Comparison of ENCODE assay signal across 1 cellular context in genomic region chr2:54609647-54610046, GRCh38.
A peak's percentile ranks its signal among the peaks of the same experiment; 100 is the strongest.
TF ChIP-seq lines count a peak whose summit lies in the region.

No MANE protein-coding gene starts in this region.

TF ChIP-seq in HepG2, 621 proteins besides CTCF, POLR2A, EP300 and RAD21 (continued from another document and continues in another):
- no peak for TF ChIP-seq ZBTB49 (CRISPR knock-in tag; IDR thresholded peaks at IDR 0.05; ENCODE audit: borderline replicate concordance)
- no peak for TF ChIP-seq NR2F1 (CRISPR knock-in tag; IDR thresholded peaks at IDR 0.05)
- TF ChIP-seq SIN3B (IDR thresholded peaks at IDR 0.05; ENCODE audit: low read length) = no peak
- peak; percentile 40; the same call in 1 of the 2 replicates for TF ChIP-seq ARID4A (CRISPR knock-in tag; IDR thresholded peaks at IDR 0.05; ENCODE audit: borderline replicate concordance)
- no peak for TF ChIP-seq ATF4 (CRISPR knock-in tag; IDR thresholded peaks at IDR 0.05)
- no peak for TF ChIP-seq ZNF687 (CRISPR knock-in tag; IDR thresholded peaks at IDR 0.05)
- TF ChIP-seq ETV5 (CRISPR knock-in tag; IDR thresholded peaks at IDR 0.05; ENCODE audit: borderline replicate concordance) = peak; percentile 23; the same call in 1 of the 2 replicates
- no peak for TF ChIP-seq MIER3 (CRISPR knock-in tag; IDR thresholded peaks at IDR 0.05; ENCODE audit: borderline replicate concordance)
- 0 out of 2 replicates have a peak, but pooled peaks have one; percentile 34 for TF ChIP-seq BCL6 (CRISPR knock-in tag; IDR thresholded peaks at IDR 0.05)
- TF ChIP-seq HHEX (CRISPR knock-in tag; IDR thresholded peaks at IDR 0.05) = no peak
- peak; percentile 17; the same call in 1 of the 2 replicates for TF ChIP-seq THAP11 (CRISPR knock-in tag; IDR thresholded peaks at IDR 0.05)
- TF ChIP-seq SMARCE1 (IDR thresholded peaks at IDR 0.05; ENCODE audit: borderline replicate concordance) = no peak
- TF ChIP-seq TFAP4 (IDR thresholded peaks at IDR 0.05; ENCODE audit: borderline replicate concordance, low read depth) = peak; percentile 90
- TF ChIP-seq SP5 (CRISPR knock-in tag; IDR thresholded peaks at IDR 0.05; ENCODE audit: borderline replicate concordance, low read depth) = 0 out of 2 replicates have a peak, but pooled peaks have one; percentile 9
- TF ChIP-seq MTA1 (CRISPR knock-in tag; IDR thresholded peaks at IDR 0.05; ENCODE audit: borderline replicate concordance) = no peak
- TF ChIP-seq NCOA2 (CRISPR knock-in tag; IDR thresholded peaks at IDR 0.05) = peak; percentile 58; the same call in 1 of the 2 replicates
- TF ChIP-seq NONO (IDR thresholded peaks at IDR 0.05) = no peak
- no peak for TF ChIP-seq NONO (CRISPR knock-in tag; conservative IDR thresholded peaks at IDR 0.05)
- TF ChIP-seq HNF4G (IDR thresholded peaks at IDR 0.05; ENCODE audit: borderline replicate concordance, low read depth, low read length) = peak; percentile 95
- no peak; the same call in 1 of the 2 replicates for TF ChIP-seq HNF4G (CRISPR knock-in tag; IDR thresholded peaks at IDR 0.05; ENCODE audit: borderline replicate concordance, low read depth)
- TF ChIP-seq MXD1 (CRISPR knock-in tag; IDR thresholded peaks at IDR 0.05) = no peak
- TF ChIP-seq NR3C1 (CRISPR knock-in tag; IDR thresholded peaks at IDR 0.05) = no peak
- no peak for TF ChIP-seq IRF9 (CRISPR knock-in tag; IDR thresholded peaks at IDR 0.05; ENCODE audit: borderline replicate concordance)
- TF ChIP-seq FOXA1 (IDR thresholded peaks at IDR 0.05) = no peak
- peak; percentile 59; the same call in 1 of the 2 replicates for TF ChIP-seq FOXA1 (CRISPR knock-in tag; IDR thresholded peaks at IDR 0.05)
- no peak for TF ChIP-seq ZNF414 (CRISPR knock-in tag; IDR thresholded peaks at IDR 0.05)
- no peak for TF ChIP-seq THAP9 (CRISPR knock-in tag; IDR thresholded peaks at IDR 0.05; ENCODE audit: borderline replicate concordance)
- TF ChIP-seq ZNF570 (CRISPR knock-in tag; IDR thresholded peaks at IDR 0.05; ENCODE audit: borderline replicate concordance) = no peak
- peak; percentile 81 for TF ChIP-seq TEAD3 (CRISPR knock-in tag; optimal IDR thresholded peaks at IDR 0.05; ENCODE audit: borderline replicate concordance)
- TF ChIP-seq TP53 (CRISPR knock-in tag; conservative IDR thresholded peaks at IDR 0.05) = no peak
- no peak for TF ChIP-seq ZNF264 (CRISPR knock-in tag; IDR thresholded peaks at IDR 0.05)
- TF ChIP-seq ZNF614 (CRISPR knock-in tag; IDR thresholded peaks at IDR 0.05; ENCODE audit: borderline replicate concordance) = peak; percentile 51; the same call in 1 of the 2 replicates
- TF ChIP-seq ZNF616 (CRISPR knock-in tag; IDR thresholded peaks at IDR 0.05; ENCODE audit: low read depth) = no peak
- no peak for TF ChIP-seq ZBTB34 (CRISPR knock-in tag; IDR thresholded peaks at IDR 0.05)
- no peak for TF ChIP-seq ZZZ3 (CRISPR knock-in tag; IDR thresholded peaks at IDR 0.05; ENCODE audit: borderline replicate concordance)
- no peak for TF ChIP-seq HOXA9 (CRISPR knock-in tag; IDR thresholded peaks at IDR 0.05; ENCODE audit: borderline replicate concordance)
- no peak for TF ChIP-seq SOX6 (IDR thresholded peaks at IDR 0.05)
- peak; percentile 64 for TF ChIP-seq SOX6 (CRISPR knock-in tag; IDR thresholded peaks at IDR 0.05)
- TF ChIP-seq TRIM22 (IDR thresholded peaks at IDR 0.05) = no peak
- peak; percentile 46; the same call in 1 of the 2 replicates for TF ChIP-seq SALL1 (CRISPR knock-in tag; IDR thresholded peaks at IDR 0.05)
